Comparison of ENCODE assay signal across 29 cellular contexts in the genomic region with DNA sequence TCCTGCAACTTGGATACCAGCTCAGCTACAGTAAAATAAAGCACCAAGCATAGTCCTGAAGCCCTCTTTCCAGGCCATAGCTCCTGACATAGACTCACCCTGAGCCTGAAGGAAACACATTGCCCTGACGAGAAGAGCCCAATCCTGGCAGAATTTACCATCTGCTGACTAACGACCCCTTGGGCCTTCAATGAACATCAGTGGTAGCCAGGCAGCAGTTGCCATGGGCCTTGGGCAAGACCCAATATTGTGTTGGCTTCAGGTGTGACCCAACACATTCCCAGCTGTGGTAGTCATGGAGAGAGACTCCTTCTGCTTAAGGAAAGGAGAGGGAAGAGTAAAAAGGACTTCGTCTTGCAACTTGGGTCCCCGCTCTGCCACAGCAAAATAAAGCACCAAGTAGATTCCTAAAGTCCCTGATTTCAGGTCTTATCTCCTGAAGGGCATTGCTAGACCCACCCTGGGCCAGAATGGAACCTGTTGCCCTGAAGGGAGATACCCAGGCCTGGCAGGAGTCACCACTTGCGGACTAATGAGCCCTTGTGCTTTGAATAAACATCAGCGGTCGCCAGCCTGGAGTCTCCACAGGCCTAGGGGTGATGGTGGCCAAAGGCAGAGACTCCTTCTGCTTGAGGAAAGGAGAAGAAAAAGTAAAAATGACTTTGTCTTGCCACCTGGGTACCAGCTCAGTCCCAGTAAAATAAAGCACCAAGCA.
"Had no signal": no experiment of that assay in that cellular context is flagged by ENCODE, and none has a peak within 500 bp of the region (broad histone marks: within the 10 kb centered on the region; RNA-seq: fewer than 3 reads in every experiment).

No MANE protein-coding gene starts in this region.

- H3K4me3 ChIP-seq: ascending aorta, breast epithelium, cardiac muscle cell, colonic mucosa, gastrocnemius medialis had no signal

- H3K27me3 ChIP-seq: ascending aorta, breast epithelium, cardiac muscle cell, colonic mucosa, gastrocnemius medialis had no signal

- H3K9me3 ChIP-seq: ascending aorta, breast epithelium, colonic mucosa, gastrocnemius medialis had no signal

- DNase-seq: activated B cell treated with CpG ODN at 0.5 μM for 24 hours; activated CD4-positive, alpha-beta memory T cell treated with anti-CD3 and anti-CD28 coated beads, Interleukin-2, amount 10 ng/mL, durations not matched to agents 7 days and 5 days; activated CD4-positive, alpha-beta T cell treated with anti-CD3 and anti-CD28 coated beads for 48 hours; activated CD4-positive, alpha-beta T cell treated with anti-CD3 and anti-CD28 coated beads, Interleukin-2, amount 50 U/mL, for 1 hour; activated CD8-positive, alpha-beta memory T cell treated with anti-CD3 and anti-CD28 coated beads, Interleukin-2, amount 50 U/mL, for 48 hours; activated gamma-delta T cell; activated naive CD4-positive, alpha-beta T cell; activated naive CD4-positive, alpha-beta T cell treated with anti-CD3 and anti-CD28 coated beads, Interleukin-2, amount 10 ng/mL, durations not matched to agents 7 days and 5 days; activated naive CD8-positive, alpha-beta T cell treated with anti-CD3 and anti-CD28 coated beads, Interleukin-2, amount 10 ng/mL, durations not matched to agents 7 days and 5 days; activated T-cell treated with anti-CD3 and anti-CD28 coated beads for 4 hours; activated T-cell treated with anti-CD3 and anti-CD28 coated beads, Interleukin-2, amount 50 U/mL, for 24 hours; activated T-cell treated with anti-CD3 and anti-CD28 coated beads, Interleukin-2, amount 50 U/mL, for 72 hours; central memory CD4-positive, alpha-beta T cell; cerebellar nuclear complex; colonic mucosa; effector CD8-positive, alpha-beta T cell; foreskin fibroblast; gastrocnemius medialis; glutamatergic neuron; T-helper 1 cell; T-helper 17 cell; T1000; WERI-Rb-1 had no signal

- H3K36me3 ChIP-seq: ascending aorta, breast epithelium, cardiac muscle cell, colonic mucosa, gastrocnemius medialis, WERI-Rb-1 had no signal

- H3K27ac ChIP-seq: ascending aorta, breast epithelium, cardiac muscle cell, colonic mucosa, gastrocnemius medialis, WERI-Rb-1 had no signal

- ATAC-seq: activated CD4-positive, CD25-positive, alpha-beta regulatory T cell treated with anti-CD3 and anti-CD28 coated beads, Interleukin-2, amount 50 U/mL, for 24 hours; activated naive CD4-positive, alpha-beta T cell treated with anti-CD3 and anti-CD28 coated beads, Interleukin-2, amount 50 U/mL, for 72 hours; activated T-cell treated with anti-CD3 and anti-CD28 coated beads, Interleukin-2, amount 50 U/mL, for 72 hours; esophagus mucosa; gastrocnemius medialis; T-helper 17 cell had no signal

- H3K4me1 ChIP-seq: ascending aorta, breast epithelium, colonic mucosa, gastrocnemius medialis had no signal
